ENCODE assay signal across 8 cellular contexts in the genomic region with DNA sequence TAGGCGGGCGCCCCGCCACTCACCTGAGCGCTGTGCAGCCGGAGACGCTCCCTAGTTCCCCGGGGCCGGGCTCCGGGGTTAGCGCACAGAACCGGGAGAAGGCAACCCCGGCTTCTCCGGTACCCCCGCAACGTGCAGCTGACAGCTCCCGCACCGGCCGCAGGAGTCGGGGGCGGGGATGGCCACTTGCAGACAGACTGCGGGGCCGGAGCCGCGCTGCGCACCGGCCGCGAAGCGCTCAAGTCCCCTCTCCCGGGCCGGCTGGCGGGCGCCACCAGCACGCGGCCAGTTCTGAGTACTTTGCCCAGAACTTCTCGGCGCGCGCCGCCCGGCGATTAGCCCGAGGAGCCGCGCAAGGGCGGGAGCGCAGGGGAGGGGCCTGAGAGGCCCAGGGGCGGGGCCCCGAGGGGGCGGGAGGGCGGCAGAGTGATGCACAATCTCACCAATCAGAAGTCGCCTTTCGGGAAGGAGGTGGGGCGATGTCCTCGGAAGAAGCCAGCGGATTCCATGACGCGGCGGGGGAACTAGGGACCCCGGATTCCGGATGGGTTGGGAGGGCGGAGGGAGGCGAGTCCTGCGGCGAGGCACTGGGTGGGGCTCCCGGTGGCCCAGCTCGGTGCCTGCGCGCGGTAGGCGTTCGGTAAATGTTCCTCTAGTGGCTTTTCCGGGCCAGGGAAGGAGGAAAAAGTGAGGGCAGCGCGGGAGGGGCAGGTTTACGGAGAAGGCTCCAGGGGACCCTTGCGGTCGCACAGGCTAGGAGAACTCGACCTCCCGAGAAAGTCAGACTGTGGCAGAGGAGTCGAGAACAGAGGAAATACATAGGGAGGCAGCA. TPM values are rescaled to one million over a fixed set of nuclear protein-coding genes. Genes with fewer than 3 reads are reported as not detected.
DNase-seq lines count a peak whose midpoint lies in the region; ATAC-seq and TF ChIP-seq lines count a peak whose summit lies in the region.

A gene with protein sequence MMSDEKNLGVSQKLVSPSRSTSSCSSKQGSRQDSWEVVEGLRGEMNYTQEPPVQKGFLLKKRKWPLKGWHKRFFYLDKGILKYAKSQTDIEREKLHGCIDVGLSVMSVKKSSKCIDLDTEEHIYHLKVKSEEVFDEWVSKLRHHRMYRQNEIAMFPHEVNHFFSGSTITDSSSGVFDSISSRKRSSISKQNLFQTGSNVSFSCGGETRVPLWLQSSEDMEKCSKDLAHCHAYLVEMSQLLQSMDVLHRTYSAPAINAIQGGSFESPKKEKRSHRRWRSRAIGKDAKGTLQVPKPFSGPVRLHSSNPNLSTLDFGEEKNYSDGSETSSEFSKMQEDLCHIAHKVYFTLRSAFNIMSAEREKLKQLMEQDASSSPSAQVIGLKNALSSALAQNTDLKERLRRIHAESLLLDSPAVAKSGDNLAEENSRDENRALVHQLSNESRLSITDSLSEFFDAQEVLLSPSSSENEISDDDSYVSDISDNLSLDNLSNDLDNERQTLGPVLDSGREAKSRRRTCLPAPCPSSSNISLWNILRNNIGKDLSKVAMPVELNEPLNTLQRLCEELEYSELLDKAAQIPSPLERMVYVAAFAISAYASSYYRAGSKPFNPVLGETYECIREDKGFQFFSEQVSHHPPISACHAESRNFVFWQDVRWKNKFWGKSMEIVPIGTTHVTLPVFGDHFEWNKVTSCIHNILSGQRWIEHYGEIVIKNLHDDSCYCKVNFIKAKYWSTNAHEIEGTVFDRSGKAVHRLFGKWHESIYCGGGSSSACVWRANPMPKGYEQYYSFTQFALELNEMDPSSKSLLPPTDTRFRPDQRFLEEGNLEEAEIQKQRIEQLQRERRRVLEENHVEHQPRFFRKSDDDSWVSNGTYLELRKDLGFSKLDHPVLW (minus strand): TSS at position 316 of the 832 bp plus-strand sequence. CDS start 87,706 bp downstream, outside the sequence.

- H3K27ac ChIP-seq in BLaER1 treated with 17β-estradiol and CSF1 and Interleukin-3, amounts not matched to agents 10 nM and 100 nM: peak within 1 kb of the TSS; percentile 75 to 87 (median 80)
- H3K27ac ChIP-seq in right lobe of liver: peak within 1 kb of the TSS; percentile 49 to 83 (median 80)

- no peak for TF ChIP-seq CTCF in right lobe of liver (IDR thresholded peaks at IDR 0.05)

- H3K36me3 ChIP-seq in BLaER1 treated with 17β-estradiol and CSF1 and Interleukin-3, amounts not matched to agents 10 nM and 100 nM: no peaks in the 10 kb centered on the region
- H3K36me3 ChIP-seq in right lobe of liver: no peaks in the 10 kb centered on the region

- ATAC-seq in GM19324 (IDR thresholded peaks at IDR 0.05; ENCODE audit: low FRiP score, unreplicated experiment): peak; percentile 81
- peak; percentile 65 for ATAC-seq in HG03460 (IDR thresholded peaks at IDR 0.05; ENCODE audit: unreplicated experiment)
- ATAC-seq in right lobe of liver: peak; percentile 91 to 98 (median 97)

- H3K9ac ChIP-seq in BLaER1 treated with 17β-estradiol and CSF1 and Interleukin-3, amounts not matched to agents 10 nM and 100 nM: peak within 1 kb of the TSS; percentile 80 to 90 (median 86)

- H3K4me2 ChIP-seq in BLaER1 treated with 17β-estradiol and CSF1 and Interleukin-3, amounts not matched to agents 10 nM and 100 nM: peak within 1 kb of the TSS; percentile 87 to 100 (median 94)

- DNase-seq in NCI-H526 treated with DMSO at 0.1 percent for 48 hours (lab: John Stamatoyannopoulos, UW): peak; percentile 44
- DNase-seq in activated CD4-positive, alpha-beta T cell treated with anti-CD3 and anti-CD28 coated beads, Interleukin-2, amount 50 U/mL, for 24 hours (ENCODE audit: low read depth in 1 of 2, low spot score in 1 of 2): peak; percentile 90 to 96
- peak; percentile 96 for DNase-seq in dermis blood vessel endothelial cell
- peak; percentile 96 for DNase-seq in right lobe of liver
- peak; percentile 94 for DNase-seq in stimulated activated CD4-positive, alpha-beta T cell treated with anti-CD3 and anti-CD28 coated beads, Interleukin-4, amount 100 ng/mL, for 24 hours

- WGBS in right lobe of liver (ENCODE audit: insufficient coverage, low coverage, low lambda C conversion rate, missing lambda C conversion rate): under 1% methylated on average over 45 of the region's 81 CpGs

- peaks cover 9 to 34% (median 19%) of the 10 kb centered on the region in 11 experiments; a peak in 17 of 22 replicates for H4K20me1 ChIP-seq in BLaER1 treated with 17β-estradiol and CSF1 and Interleukin-3, amounts not matched to agents 10 nM and 100 nM

- H3K27me3 ChIP-seq in BLaER1 treated with 17β-estradiol and CSF1 and Interleukin-3, amounts not matched to agents 10 nM and 100 nM: peaks cover 0 to 19% (median 12%) of the 10 kb centered on the region in 11 experiments; a peak in 17 of 22 replicates
- H3K27me3 ChIP-seq in right lobe of liver: peaks cover 0 to 6% of the 10 kb centered on the region in 2 donors

- intact Hi-C loops in right lobe of liver (cut with DNase I): no loop called here

- peaks cover 0 to 21% (median 17%) of the 10 kb centered on the region in 11 experiments; a peak in 18 of 22 replicates for H3K9me3 ChIP-seq in BLaER1 treated with 17β-estradiol and CSF1 and Interleukin-3, amounts not matched to agents 10 nM and 100 nM (replicated peaks in 1 of 11)
- no peaks in the 10 kb centered on the region for H3K9me3 ChIP-seq in right lobe of liver

- H3K4me3 ChIP-seq in BLaER1 treated with 17β-estradiol and CSF1 and Interleukin-3, amounts not matched to agents 10 nM and 100 nM: peak within 1 kb of the TSS; percentile 71 to 95 (median 92)
- peak within 1 kb of the TSS; percentile 58 to 77 (median 71) for H3K4me3 ChIP-seq in right lobe of liver

- TF ChIP-seq POLR2A in right lobe of liver (IDR thresholded peaks at IDR 0.05): peak; percentile 73

- H3K4me1 ChIP-seq in BLaER1 treated with 17β-estradiol and CSF1 and Interleukin-3, amounts not matched to agents 10 nM and 100 nM: peaks cover 33 to 82% (median 40%) of the 10 kb centered on the region in 10 experiments
- peaks cover 0 to 22% (median 2%) of the 10 kb centered on the region in 4 donors for H3K4me1 ChIP-seq in right lobe of liver

RNA-seq across cellular contexts. Expression of the gene that starts here (rescaled TPM):
- total RNA-seq in dermis blood vessel endothelial cell: 25.2 and 31.8 TPM in 2 replicates
- total RNA-seq in right lobe of liver: 1 to 10 TPM in 5 of 6 experiments, under 1 TPM in 1; 0.70 to 8.2 (median 2.4) TPM

Comparison
In these comparisons a context has a peak if more than half of its experiments do, and no peak if none do; other contexts are left out.
1. Peak in every context shown above with its lines: DNase-seq, ATAC-seq, H3K4me3 ChIP-seq and H3K27ac ChIP-seq.
2. DNase-seq: peak in every context shown above with its lines; median percentile 96 in dermis blood vessel endothelial cell; 96 in right lobe of liver; 94 in stimulated activated CD4-positive, alpha-beta T cell treated with anti-CD3 and anti-CD28 coated beads, Interleukin-4, amount 100 ng/mL, for 24 hours; 93 in activated CD4-positive, alpha-beta T cell treated with anti-CD3 and anti-CD28 coated beads, Interleukin-2, amount 50 U/mL, for 24 hours; 44 in NCI-H526 treated with DMSO at 0.1 percent for 48 hours.